In genomic region chrX:15816453-15816838, GRCh38 we compare ENCODE assay signal across 12 cellular contexts. TPM values are rescaled to one million over a fixed set of nuclear protein-coding genes. Genes with fewer than 3 reads are reported as not detected.
DNase-seq lines count a peak whose midpoint lies in the region; ATAC-seq and TF ChIP-seq lines count a peak whose summit lies in the region.
"Had no signal": no experiment of that assay in that cellular context is flagged by ENCODE, and none has a peak within 500 bp of the region (broad histone marks: within the 10 kb centered on the region; RNA-seq: fewer than 3 reads in every experiment).

No MANE protein-coding gene starts in this region.

- no peaks in the 10 kb centered on the region for H3K27me3 ChIP-seq in testis

- no peaks in the 10 kb centered on the region for H3K27me3 Mint-ChIP-seq in stimulated activated naive CD8-positive, alpha-beta T cell treated with anti-CD3 and anti-CD28 coated beads, Interleukin-15, Interleukin-2, amounts not matched to agents 100 ng/mL and 50 ng/mL, for 24 hours
- H3K27me3 Mint-ChIP-seq in T-cell = no peaks in the 10 kb centered on the region
- H3K27me3 Mint-ChIP-seq in glutamatergic neuron (ENCODE audit: unreplicated experiment) = no peaks in the 10 kb centered on the region
- H3K27me3 Mint-ChIP-seq: B cell had no signal

- H3K4me1 Mint-ChIP-seq in stimulated activated naive CD8-positive, alpha-beta T cell treated with anti-CD3 and anti-CD28 coated beads, Interleukin-15, Interleukin-2, amounts not matched to agents 100 ng/mL and 50 ng/mL, for 24 hours (ENCODE audit: low read depth) = peaks cover 58% of the 10 kb centered on the region
- H3K4me1 Mint-ChIP-seq in T-cell (peaks cover 33 to 46% (median 34%) of the 10 kb centered on the region in 3 donors), glutamatergic neuron (ENCODE audit: low read depth, unreplicated experiment) (peaks cover 5% of the 10 kb centered on the region)
- H3K4me1 Mint-ChIP-seq: B cell had no signal

- no peak overlapping the region for H3K4me3 ChIP-seq in testis

- no peaks in the 10 kb centered on the region for H3K4me1 ChIP-seq in testis

- no peaks in the 10 kb centered on the region for H3K9me3 Mint-ChIP-seq in stimulated activated naive CD8-positive, alpha-beta T cell treated with anti-CD3 and anti-CD28 coated beads, Interleukin-15, Interleukin-2, amounts not matched to agents 100 ng/mL and 50 ng/mL, for 24 hours
- H3K9me3 Mint-ChIP-seq in T-cell (no peaks in the 10 kb centered on the region), glutamatergic neuron (ENCODE audit: unreplicated experiment) (no peaks in the 10 kb centered on the region)
- H3K9me3 Mint-ChIP-seq: activated T-cell treated with anti-CD3 and anti-CD28 coated beads, Interleukin-2, amount 50 U/mL, for 4 hours had no signal

- CTCF ChIA-PET in T-cell (lab: Charles Lee) = interaction anchor here in 1 of 2 donors (0.9 to 1.4 kb wide), 3 partner anchors 11 to 63 kb away, joined by 3 to 5 read pairs (median 5); partner anchors contain the start of gene ZRSR2

- no peak for DNase-seq in stimulated activated naive CD8-positive, alpha-beta T cell treated with anti-CD3 and anti-CD28 coated beads, Interleukin-15, Interleukin-2, amounts not matched to agents 100 U/mL and 50 U/mL, for 24 hours
- DNase-seq in T-cell = no peak
- DNase-seq in glutamatergic neuron = no peak
- DNase-seq in testis = no peak
- no peak for DNase-seq in 8988T
- no peak for DNase-seq in NCI-H526 (lab: John Stamatoyannopoulos, UW)
- DNase-seq: activated T-cell treated with anti-CD3 and anti-CD28 coated beads, Interleukin-2, amount 50 U/mL, for 4 hours; NCI-H226; retina had no signal

- no peaks in the 10 kb centered on the region for H3K36me3 ChIP-seq in testis (ENCODE audit: low read depth, missing control alignments)

- no peak for ATAC-seq in stimulated activated naive CD8-positive, alpha-beta T cell treated with anti-CD3 and anti-CD28 coated beads, Interleukin-15, Interleukin-2, amounts not matched to agents 100 U/mL and 50 U/mL, for 24 hours
- ATAC-seq in T-cell (replicated peaks in 1 of 4) (no peak), HG03025 (IDR thresholded peaks at IDR 0.05; ENCODE audit: low FRiP score, unreplicated experiment) (no peak)

- H3K9me3 ChIP-seq in testis = no peaks in the 10 kb centered on the region

- peaks cover 63% of the 10 kb centered on the region for H3K36me3 Mint-ChIP-seq in stimulated activated naive CD8-positive, alpha-beta T cell treated with anti-CD3 and anti-CD28 coated beads, Interleukin-15, Interleukin-2, amounts not matched to agents 100 ng/mL and 50 ng/mL, for 24 hours (ENCODE audit: low read depth)
- H3K36me3 Mint-ChIP-seq in T-cell (peaks cover 25% of the 10 kb centered on the region), glutamatergic neuron (ENCODE audit: unreplicated experiment) (no peaks in the 10 kb centered on the region)

- 70 to 78% methylated on average over 1 of the region's 1 CpG for WGBS in testis, 2 donors

- H3K4me3 Mint-ChIP-seq in stimulated activated naive CD8-positive, alpha-beta T cell treated with anti-CD3 and anti-CD28 coated beads, Interleukin-15, Interleukin-2, amounts not matched to agents 100 ng/mL and 50 ng/mL, for 24 hours = peak overlapping the region; percentile 57
- no peak overlapping the region for H3K4me3 Mint-ChIP-seq in T-cell
- no peak overlapping the region for H3K4me3 Mint-ChIP-seq in glutamatergic neuron (ENCODE audit: unreplicated experiment)
- H3K4me3 Mint-ChIP-seq: B cell had no signal

- TF ChIP-seq CTCF in glutamatergic neuron (IDR thresholded peaks at IDR 0.05; ENCODE audit: partially characterized antibody, unreplicated experiment) (peak; percentile 5), testis (IDR thresholded peaks at IDR 0.05) (no peak)

- H3K27ac Mint-ChIP-seq in stimulated activated naive CD8-positive, alpha-beta T cell treated with anti-CD3 and anti-CD28 coated beads, Interleukin-15, Interleukin-2, amounts not matched to agents 100 ng/mL and 50 ng/mL, for 24 hours = peak overlapping the region; percentile 84
- peak overlapping the region; percentile 66 for H3K27ac Mint-ChIP-seq in T-cell
- H3K27ac Mint-ChIP-seq in glutamatergic neuron (ENCODE audit: unreplicated experiment) = no peak overlapping the region

- intact Hi-C loops in testis (cut with DNase I; ENCODE audit: low total_unique reads) = no loop called here

- TF ChIP-seq POLR2A in testis (IDR thresholded peaks at IDR 0.05) = no peak

- POLR2A ChIA-PET in T-cell (lab: Charles Lee) = no interaction called here

- no peak overlapping the region for H3K27ac ChIP-seq in testis

RNA-seq across cellular contexts. Expression of gene ZRSR2, which starts 26.2 kb away (rescaled TPM):
- total RNA-seq in T-cell (10 to 100 TPM; 18.5 to 35.4 (median 21.6) TPM), glutamatergic neuron (ENCODE audit: unreplicated experiment) (8.5 TPM), testis (1 to 10 TPM; 6.3 to 6.6 TPM)
- 6.1 TPM for polyA plus RNA-seq in testis (ENCODE audit: insufficient read depth, low read depth, low replicate concordance)

RNA-seq across cellular contexts. Expression of gene AP1S2, which starts 38.2 kb away (rescaled TPM):
- 10 to 100 TPM; 19.1 to 29.5 (median 25.3) TPM for total RNA-seq in T-cell
- 89.4 TPM for total RNA-seq in glutamatergic neuron (ENCODE audit: unreplicated experiment)
- 100 to 1,000 TPM in 1 of 2 donors, 10 to 100 TPM in 1; 69.8 to 107 TPM for total RNA-seq in testis
- polyA plus RNA-seq in testis (ENCODE audit: insufficient read depth, low read depth, low replicate concordance) = 60.8 TPM
